In genomic region chr11:108593214-108593909, GRCh38 we compare ENCODE assay signal across 8 cellular contexts. TPM values are rescaled to one million over a fixed set of nuclear protein-coding genes. Genes with fewer than 3 reads are reported as not detected.
DNase-seq lines count a peak whose midpoint lies in the region; ATAC-seq and TF ChIP-seq lines count a peak whose summit lies in the region.

TSS of gene EXPH5 (minus strand) at chr11:108593768. CDS start at chr11:108593536, 232 bp downstream.

- intact Hi-C loops in CD4-positive, alpha-beta T cell (cut with DNase I, micrococcal nuclease), result loop anchor here (1.0 to 5.0 kb wide), 6 partner anchors 34 to 471 kb away; partner anchors contain the start of genes ACAT1 (in 1 of the 2), ATM (in 1 of the 2), C11orf65 (in 1 of the 2) and NPAT (in 1 of the 2)

- no peaks in the 10 kb centered on the region for H3K27me3 ChIP-seq in CD4-positive, alpha-beta T cell (ENCODE audit: control insufficient read depth, insufficient read depth, low read length)
- H3K27me3 ChIP-seq in HL-60 (ENCODE audit: insufficient read depth, poor library complexity, severe bottlenecking) (peaks cover 12% of the 10 kb centered on the region), lung (ENCODE audit: control insufficient read depth, insufficient read depth) (no peaks in the 10 kb centered on the region)

- H3K36me3 ChIP-seq in lung (ENCODE audit: control insufficient read depth in 2 of 2, insufficient read depth in 2 of 2, low read length in 2 of 2), result no peaks in the 10 kb centered on the region

- peak; percentile 92 for ATAC-seq in CD4-positive, alpha-beta T cell (ENCODE audit: poor library complexity)
- ATAC-seq in GM19467 (IDR thresholded peaks at IDR 0.05; ENCODE audit: unreplicated experiment), result peak; percentile 97
- peak; percentile 91 for ATAC-seq in effector memory CD8-positive, alpha-beta T cell (replicated peaks)
- peak; percentile 91 for ATAC-seq in lung (ENCODE audit: insufficient read depth, low FRiP score)

- H3K4me3 ChIP-seq in HL-60 (replicated peaks; ENCODE audit: insufficient read depth, low read length), result peak within 1 kb of the TSS; percentile 66
- H3K4me3 ChIP-seq in lung, result peak within 1 kb of the TSS; percentile 71

- H3K4me3 Mint-ChIP-seq in CD4-positive, alpha-beta T cell, result peak within 1 kb of the TSS; percentile 99
- peak within 1 kb of the TSS; percentile 95 to 99 for H3K4me3 Mint-ChIP-seq in effector memory CD8-positive, alpha-beta T cell

- CTCF ChIA-PET in CD4-positive, alpha-beta T cell (lab: Charles Lee), result interaction anchor here (1.0 to 1.5 kb wide), 2 partner anchors 72 to 585 kb away, joined by 3 to 4 read pairs; partner anchors contain the start of genes CUL5 and DDX10

- WGBS in lung, 2 donors, result 0 to 1% methylated on average over 37 of the region's 37 CpGs

- H3K4me1 Mint-ChIP-seq in CD4-positive, alpha-beta T cell (ENCODE audit: low read depth), result peaks cover 24% of the 10 kb centered on the region
- peaks cover 10 to 15% of the 10 kb centered on the region in 2 donors for H3K4me1 Mint-ChIP-seq in effector memory CD8-positive, alpha-beta T cell (ENCODE audit: low read depth in 2 of 2)

- H3K9me3 Mint-ChIP-seq in CD4-positive, alpha-beta T cell, result no peaks in the 10 kb centered on the region
- H3K9me3 Mint-ChIP-seq in effector memory CD8-positive, alpha-beta T cell, result no peaks in the 10 kb centered on the region

- POLR2A ChIA-PET in CD4-positive, alpha-beta T cell (lab: Charles Lee), result interaction anchor here (0.9 to 1.9 kb wide), 9 partner anchors 13 to 584 kb away, joined by 3 to 10 read pairs (median 4); partner anchors contain the start of genes C11orf65, CUL5, DDX10 and POGLUT3

- peak within 1 kb of the TSS; percentile 83 for H3K27ac Mint-ChIP-seq in CD4-positive, alpha-beta T cell
- peak within 1 kb of the TSS; percentile 89 to 97 for H3K27ac Mint-ChIP-seq in effector memory CD8-positive, alpha-beta T cell

- TF ChIP-seq CTCF in CD4-positive, alpha-beta T cell (IDR thresholded peaks at IDR 0.05), result no peak
- TF ChIP-seq CTCF in HL-60 (IDR thresholded peaks at IDR 0.05; ENCODE audit: insufficient read depth, low read length) (no peak), lung (IDR thresholded peaks at IDR 0.05; ENCODE audit: control extremely low read depth, extremely low read depth) (no peak)

- peaks cover 9% of the 10 kb centered on the region for H3K36me3 Mint-ChIP-seq in CD4-positive, alpha-beta T cell (ENCODE audit: low read depth)
- H3K36me3 Mint-ChIP-seq in effector memory CD8-positive, alpha-beta T cell (ENCODE audit: insufficient read depth), result no peaks in the 10 kb centered on the region

- no peaks in the 10 kb centered on the region for H3K9me3 ChIP-seq in CD4-positive, alpha-beta T cell (ENCODE audit: control insufficient read depth, low read length)
- H3K9me3 ChIP-seq in lung (ENCODE audit: control insufficient read depth in 2 of 2, insufficient read depth in 1 of 2, low read length in 1 of 2), result no peaks in the 10 kb centered on the region

- no peak within 1 kb of the TSS for H3K27ac ChIP-seq in CD4-positive, alpha-beta T cell (ENCODE audit: low read depth, low read length)
- H3K27ac ChIP-seq in HL-60 (replicated peaks), result no peak within 1 kb of the TSS
- H3K27ac ChIP-seq in lung (ENCODE audit: low read depth in 1 of 2, low read length in 1 of 2), result peak within 1 kb of the TSS in 1 of 2 donors; percentile 88

- peaks cover 0 to 13% of the 10 kb centered on the region in 2 donors for H3K4me1 ChIP-seq in lung (ENCODE audit: control insufficient read depth in 2 of 2, insufficient read depth in 2 of 2, low read length in 2 of 2)

- peaks cover 9% of the 10 kb centered on the region for H3K27me3 Mint-ChIP-seq in CD4-positive, alpha-beta T cell
- peaks cover 25 to 27% of the 10 kb centered on the region in 2 donors for H3K27me3 Mint-ChIP-seq in effector memory CD8-positive, alpha-beta T cell

- DNase-seq in CD4-positive, alpha-beta T cell, result peak; percentile 66 to 88 (median 86)
- DNase-seq in HL-60 (ENCODE audit: low read depth in 1 of 2, low spot score in 1 of 2) (peak; percentile 50 to 82), NCI-H82 (lab: John Stamatoyannopoulos, UW) (peak; percentile 98), lung (ENCODE audit: low spot score) (peak; percentile 98)
- peak; percentile 93 for DNase-seq in activated CD8-positive, alpha-beta memory T cell treated with anti-CD3 and anti-CD28 coated beads for 24 hours
- peak; percentile 65 to 68 (median 67) for DNase-seq in effector memory CD8-positive, alpha-beta T cell
- DNase-seq in stimulated activated CD4-positive, alpha-beta T cell treated with anti-CD3 and anti-CD28 coated beads, TNF-alpha, amount 100 ng/mL, for 24 hours (ENCODE audit: low read depth in 3 of 3), result peak; percentile 66 to 91 (median 76)

RNA-seq across cellular contexts. Expression of gene EXPH5, which starts in this region (rescaled TPM):
- total RNA-seq in CD4-positive, alpha-beta T cell, result 1 to 10 TPM; 2.0 to 3.7 TPM
- total RNA-seq in lung, result 10 to 100 TPM; 25.2 to 28.8 TPM
- polyA plus RNA-seq in lung, result 1 to 10 TPM; 1.1 to 5.2 TPM

Comparison
In these comparisons a context has a peak if more than half of its experiments do, and no peak if none do; other contexts are left out.
1. RNA of gene EXPH5 (total RNA-seq): 25.2 to 28.8 TPM in lung; 2.0 to 3.7 TPM in CD4-positive, alpha-beta T cell; every median in the first group is over 4 times any median in the second.
2. Peak in every context shown above with its lines, with median percentiles within 50 percentile points of each other: ATAC-seq and DNase-seq.